9 cellular contexts compared by ENCODE assay signal in the genomic region with DNA sequence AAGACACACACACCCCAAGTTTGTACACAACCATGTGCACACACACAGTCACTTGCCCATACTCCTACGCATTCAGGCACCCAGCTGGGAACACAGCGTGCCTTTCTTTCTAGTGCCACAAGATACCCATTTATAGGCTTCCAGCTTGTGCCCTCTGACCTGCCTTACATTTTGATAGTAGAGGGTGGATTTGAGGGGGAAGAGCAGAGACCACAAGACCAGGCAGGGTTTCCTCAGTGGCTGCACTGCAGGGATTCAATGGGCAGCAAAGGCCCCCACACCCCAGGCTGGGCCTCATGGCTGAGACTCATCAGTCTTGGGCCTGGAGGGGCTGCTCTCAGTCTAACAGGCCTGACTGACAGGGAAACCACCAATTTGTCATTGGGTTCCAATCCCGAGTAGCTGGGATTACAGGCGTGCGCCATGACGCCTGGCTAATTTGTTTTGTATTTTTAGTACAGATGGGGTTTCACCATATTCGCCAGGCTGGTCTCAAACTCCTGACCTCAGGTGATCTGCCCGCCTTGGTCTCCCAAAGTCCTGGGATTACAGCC. TPM values are rescaled to one million over a fixed set of nuclear protein-coding genes. Genes with fewer than 3 reads are reported as not detected.
DNase-seq lines count a peak whose midpoint lies in the region; ATAC-seq, FAIRE-seq and TF ChIP-seq lines count a peak whose summit lies in the region.
"Had no signal": no experiment of that assay in that cellular context is flagged by ENCODE, and none has a peak within 500 bp of the region (broad histone marks: within the 10 kb centered on the region; RNA-seq: fewer than 3 reads in every experiment).

No MANE protein-coding gene starts in this region.

- 87% methylated on average over 8 of the region's 8 CpGs for WGBS in K562 (ENCODE audit: insufficient coverage, low coverage, missing lambda C conversion rate)

- TF ChIP-seq CTCF in K562 (IDR thresholded peaks at IDR 0.05 in 2 of 3, conservative IDR thresholded peaks at IDR 0.05 in 1 of 3; ENCODE audit: insufficient read depth in 2 of 3, low read depth in 1 of 3, low read length in 3 of 3) = no peak
- TF ChIP-seq CTCF in parathyroid adenoma (IDR thresholded peaks at IDR 0.05) = no peak

- POLR2A ChIA-PET in K562 (lab: Yijun Ruan, JAX) = interaction anchor here (0.7 to 1.6 kb wide), 4 partner anchors 10 to 412 kb away, joined by 3 to 7 read pairs (median 3); partner anchors contain the start of gene RNU5B-1

- no peak for TF ChIP-seq EP300 in K562 (IDR thresholded peaks at IDR 0.05; ENCODE audit: low read length)

- TF ChIP-seq RAD21 in K562 (CRISPR knock-in tag; conservative IDR thresholded peaks at IDR 0.05 in 1 of 2, IDR thresholded peaks at IDR 0.05 in 1 of 2) = no peak

- no peak for FAIRE-seq in K562 (lab: Jason Lieb, UNC)

- H3K9ac ChIP-seq in K562 (ENCODE audit: insufficient read depth in 1 of 2, low read depth in 2 of 2, low read length in 2 of 2) (no peak overlapping the region), parathyroid adenoma (no peak overlapping the region)

- no TSS peak for BruUV-seq in K562 (replicated peaks; lab: Mats Ljungman, UMichigan)

- no peak for ATAC-seq in CD4-positive, CD25-positive, alpha-beta regulatory T cell (ENCODE audit: low read depth in 2 of 2)
- ATAC-seq in K562 (no peak), HG02588 (IDR thresholded peaks at IDR 0.05; ENCODE audit: unreplicated experiment) (no peak), HG03039 (IDR thresholded peaks at IDR 0.05; ENCODE audit: unreplicated experiment) (no peak)

- intact Hi-C loops in K562 (cut with micrococcal nuclease) = no loop called here

- peak in 1 of 3 donors; percentile 35 for DNase-seq in CD4-positive, CD25-positive, alpha-beta regulatory T cell
- DNase-seq in NAMALWA (ENCODE audit: low spot score) = peak; percentile 28
- no peak for DNase-seq in K562 (ENCODE audit: extremely low read depth in 1 of 4, low spot score in 3 of 4)
- no peak for DNase-seq in H7
- no peak for DNase-seq in HT-29 (ENCODE audit: low spot score)
- DNase-seq: NCI-H1694 had no signal

- peaks cover 0 to 3% (median 0%) of the 10 kb centered on the region in 7 donors for H3K9me3 Mint-ChIP-seq in CD4-positive, CD25-positive, alpha-beta regulatory T cell

- H3K4me3 Mint-ChIP-seq in CD4-positive, CD25-positive, alpha-beta regulatory T cell = peak overlapping the region; percentile 85 to 95 (median 89)

- peak overlapping the region; percentile 70 for H3K4me3 ChIP-seq in CD4-positive, CD25-positive, alpha-beta regulatory T cell (ENCODE audit: low read depth, low read length)
- no peak overlapping the region for H3K4me3 ChIP-seq in K562
- no peak overlapping the region for H3K4me3 ChIP-seq in parathyroid adenoma (ENCODE audit: low read depth, low read length)
- H3K4me3 ChIP-seq in H7 (ENCODE audit: insufficient read depth, low read depth, low read length) = no peak overlapping the region

- H2AFZ ChIP-seq in K562 (ENCODE audit: low read depth, low read length) = peak overlapping the region; percentile 93
- H2AFZ ChIP-seq in parathyroid adenoma = no peak overlapping the region

- peaks cover 64% of the 10 kb centered on the region for H3K4me1 ChIP-seq in CD4-positive, CD25-positive, alpha-beta regulatory T cell (ENCODE audit: control insufficient read depth, insufficient read depth, low read length, poor library complexity, severe bottlenecking)
- H3K4me1 ChIP-seq in K562 (replicated peaks in 1 of 2; ENCODE audit: control insufficient read depth in 2 of 2, insufficient read depth in 2 of 2, low read length in 2 of 2) (peaks cover 29 to 30% of the 10 kb centered on the region in 2 experiments), parathyroid adenoma (peaks cover 2% of the 10 kb centered on the region)

- H3K27ac Mint-ChIP-seq in CD4-positive, CD25-positive, alpha-beta regulatory T cell = peak overlapping the region; percentile 98 to 99 (median 99)

- no peaks in the 10 kb centered on the region for H3K36me3 ChIP-seq in CD4-positive, CD25-positive, alpha-beta regulatory T cell (ENCODE audit: control insufficient read depth, insufficient read depth, low read length)
- no peaks in the 10 kb centered on the region for H3K36me3 ChIP-seq in K562 (ENCODE audit: control insufficient read depth, insufficient read depth, low read length)
- H3K36me3 ChIP-seq in parathyroid adenoma (ENCODE audit: control insufficient read depth, insufficient read depth, low read length) = no peaks in the 10 kb centered on the region
- no peaks in the 10 kb centered on the region for H3K36me3 ChIP-seq in H7 (replicated peaks; ENCODE audit: control insufficient read depth, insufficient read depth, low read length)

- H3K79me2 ChIP-seq in K562 (ENCODE audit: control insufficient read depth, insufficient read depth, low read length) (no peaks in the 10 kb centered on the region), parathyroid adenoma (no peaks in the 10 kb centered on the region)

- H3K27ac ChIP-seq in CD4-positive, CD25-positive, alpha-beta regulatory T cell (ENCODE audit: insufficient read depth, low read length, poor library complexity, severe bottlenecking) = peak overlapping the region; percentile 98
- no peak overlapping the region for H3K27ac ChIP-seq in K562 (ENCODE audit: extremely low read depth, low read depth, low read length)
- peak overlapping the region; percentile 70 for H3K27ac ChIP-seq in parathyroid adenoma

- no peaks in the 10 kb centered on the region for H3K27me3 ChIP-seq in CD4-positive, CD25-positive, alpha-beta regulatory T cell (ENCODE audit: control insufficient read depth, insufficient read depth, low read length)
- H3K27me3 ChIP-seq in K562 (ENCODE audit: control insufficient read depth in 2 of 2, insufficient read depth in 2 of 2, low read length in 2 of 2) (no peaks in the 10 kb centered on the region), parathyroid adenoma (ENCODE audit: control insufficient read depth, insufficient read depth, low read length) (no peaks in the 10 kb centered on the region), H7 (ENCODE audit: control insufficient read depth, insufficient read depth, low read length) (no peaks in the 10 kb centered on the region)

- H3K4me2 ChIP-seq in K562 (ENCODE audit: insufficient read depth, low read length) (no peak overlapping the region), parathyroid adenoma (ENCODE audit: low read length) (no peak overlapping the region)

- TF ChIP-seq POLR2A in K562 (conservative IDR thresholded peaks at IDR 0.05) = no peak

- H3K9me3 ChIP-seq in CD4-positive, CD25-positive, alpha-beta regulatory T cell (ENCODE audit: control insufficient read depth in 2 of 2, low read length in 2 of 2) = no peaks in the 10 kb centered on the region
- H3K9me3 ChIP-seq in K562 (replicated peaks; ENCODE audit: control insufficient read depth, insufficient read depth, low read depth, low read length) = no peaks in the 10 kb centered on the region
- no peaks in the 10 kb centered on the region for H3K9me3 ChIP-seq in parathyroid adenoma (ENCODE audit: control insufficient read depth, low read length)

- in situ Hi-C loops in K562 (cut with MboI) = no loop called here

- H3K27me3 Mint-ChIP-seq in CD4-positive, CD25-positive, alpha-beta regulatory T cell = no peaks in the 10 kb centered on the region

- no peaks in the 10 kb centered on the region for H3K9me1 ChIP-seq in K562 (ENCODE audit: control insufficient read depth, insufficient read depth, low read length)

- peaks cover 8 to 67% (median 52%) of the 10 kb centered on the region in 4 donors for H3K4me1 Mint-ChIP-seq in CD4-positive, CD25-positive, alpha-beta regulatory T cell

- H3K36me3 Mint-ChIP-seq in CD4-positive, CD25-positive, alpha-beta regulatory T cell = no peaks in the 10 kb centered on the region

- CTCF ChIA-PET in K562 (lab: Yijun Ruan, JAX; ENCODE audit: low intra/inter-chr PET ratio) = no interaction called here

- no peaks in the 10 kb centered on the region for H4K20me1 ChIP-seq in K562 (replicated peaks; ENCODE audit: control insufficient read depth, insufficient read depth, low read length)

RNA-seq across cellular contexts. Expression of gene ANKDD1A, which starts 18.8 kb away (rescaled TPM):
- total RNA-seq in CD4-positive, CD25-positive, alpha-beta regulatory T cell = 12.4 TPM
- 1 to 10 TPM in 2 of 4 donors, under 1 TPM in 2; 0.35 to 5.4 (median 0.83) TPM for polyA plus RNA-seq in CD4-positive, CD25-positive, alpha-beta regulatory T cell
- 1.1 and 2.9 TPM in 2 replicates for total RNA-seq in K562 (2011; cell fraction: chromatin; rRNA removed; ENCODE audit: low replicate concordance)
- total RNA-seq in K562 (2011; cell fraction: nucleolus; rRNA removed) = 1.3 TPM in 2 replicates
- 1.6 and 2.0 TPM in 2 replicates for total RNA-seq in K562 (2011; cell fraction: nucleoplasm; rRNA removed)
- 0.27 and 0.33 TPM in 2 replicates for total RNA-seq in K562 (2014; rRNA removed)
- 0.44 and 0.48 TPM in 2 replicates for total RNA-seq in K562 (2014; rRNA removed; fragmentation: Illumina TruSeq; extraction: Trizol)
- 0.41 and 0.43 TPM in 2 replicates for total RNA-seq in K562 (2015; rRNA removed; fragmentation: Illumina TruSeq; extraction: Trizol)
- 0.49 and 0.80 TPM in 2 replicates for total RNA-seq in K562 (2021)
- 0.70 and 1.7 TPM in 2 replicates for polyA plus RNA-seq in K562 (2011; rRNA removed)
- polyA plus RNA-seq in K562 (2011; cell fraction: cytosol; rRNA removed) = 1.1 and 1.8 TPM in 2 replicates
- polyA plus RNA-seq in K562 (2011; cell fraction: nucleus; rRNA removed) = 1.4 and 2.1 TPM in 2 replicates
- polyA plus RNA-seq in K562 (2012) = 0.52 and 1.1 TPM in 2 replicates
- 0.34 and 0.60 TPM in 2 replicates for polyA plus RNA-seq in K562 (2014; fragmentation: Illumina TruSeq; extraction: Trizol)
- under 1 TPM; 0.08 to 0.32 TPM for polyA plus RNA-seq in K562 (2014; fragmentation: Nextera tagmentation; extraction: Ambion mirVana)
- 0.54 and 1.4 TPM in 2 replicates for polyA plus RNA-seq in K562 (2014; rRNA removed)
- 0.21 and 0.93 TPM in 2 replicates for polyA minus RNA-seq in K562 (2011; rRNA and poly(A)+ RNA removed)
- 0.86 TPM in 1 of 2 replicates, not detected in the other for polyA minus RNA-seq in K562 (2011; cell fraction: cytosol; rRNA and poly(A)+ RNA removed)
- polyA minus RNA-seq in K562 (2011; cell fraction: nucleus; rRNA and poly(A)+ RNA removed) = 0.27 and 2.1 TPM in 2 replicates
- total RNA-seq in H7 (2014; rRNA removed; shearing (Covaris generic)) = 4.8 and 4.9 TPM in 2 replicates
- total RNA-seq in HT-29 (2014; rRNA removed; shearing (Covaris generic)) = 0.60 and 0.71 TPM in 2 replicates

RNA-seq across cellular contexts. Expression of gene PLEKHO2, which starts 51.2 kb away (rescaled TPM):
- total RNA-seq in CD4-positive, CD25-positive, alpha-beta regulatory T cell = 15.6 TPM
- polyA plus RNA-seq in CD4-positive, CD25-positive, alpha-beta regulatory T cell = 10 to 100 TPM; 27.2 to 33.4 (median 29.3) TPM
- 5.7 and 15.8 TPM in 2 replicates for total RNA-seq in K562 (2011; cell fraction: chromatin; rRNA removed; ENCODE audit: low replicate concordance)
- 8.3 and 10.5 TPM in 2 replicates for total RNA-seq in K562 (2011; cell fraction: nucleolus; rRNA removed)
- 7.6 and 8.9 TPM in 2 replicates for total RNA-seq in K562 (2011; cell fraction: nucleoplasm; rRNA removed)
- total RNA-seq in K562 (2014; rRNA removed) (4.9 and 7.0 TPM in 2 replicates), K562 (2014; rRNA removed; fragmentation: Illumina TruSeq; extraction: Trizol) (3.6 and 3.8 TPM in 2 replicates), K562 (2015; rRNA removed; fragmentation: Illumina TruSeq; extraction: Trizol) (5.2 and 5.7 TPM in 2 replicates), K562 (2021) (6.7 and 8.8 TPM in 2 replicates)
- polyA plus RNA-seq in K562 (2011; rRNA removed) (5.6 and 6.1 TPM in 2 replicates), K562 (2014; fragmentation: Illumina TruSeq; extraction: Trizol) (6.3 and 7.6 TPM in 2 replicates), K562 (2014; fragmentation: Nextera tagmentation; extraction: Ambion mirVana) (under 1 TPM; 0.24 to 0.53 TPM), K562 (2014; rRNA removed) (4.8 and 5.5 TPM in 2 replicates)
- polyA plus RNA-seq in K562 (2011; cell fraction: cytosol; rRNA removed) = 7.1 and 11.5 TPM in 2 replicates
- polyA plus RNA-seq in K562 (2011; cell fraction: nucleus; rRNA removed) = 6.8 and 9.9 TPM in 2 replicates
- 6.2 and 7.5 TPM in 2 replicates for polyA plus RNA-seq in K562 (2012)
- 4.5 and 5.5 TPM in 2 replicates for polyA minus RNA-seq in K562 (2011; rRNA and poly(A)+ RNA removed)
- 5.6 and 5.7 TPM in 2 replicates for polyA minus RNA-seq in K562 (2011; cell fraction: cytosol; rRNA and poly(A)+ RNA removed)
- 3.0 and 4.1 TPM in 2 replicates for polyA minus RNA-seq in K562 (2011; cell fraction: nucleus; rRNA and poly(A)+ RNA removed)
- total RNA-seq in H7 (2014; rRNA removed; shearing (Covaris generic)) = 14.5 and 17.0 TPM in 2 replicates
- total RNA-seq in HT-29 (2014; rRNA removed; shearing (Covaris generic)) = 6.4 and 8.1 TPM in 2 replicates
